ENCODE assay signal across 22 cellular contexts in genomic region chr7:134351424-134351823, GRCh38. TPM values are rescaled to one million over a fixed set of nuclear protein-coding genes. Genes with fewer than 3 reads are reported as not detected.
DNase-seq lines count a peak whose midpoint lies in the region; ATAC-seq, FAIRE-seq and TF ChIP-seq lines count a peak whose summit lies in the region.
"Had no signal": no experiment of that assay in that cellular context is flagged by ENCODE, and none has a peak within 500 bp of the region (broad histone marks: within the 10 kb centered on the region; RNA-seq: fewer than 3 reads in every experiment).

No MANE protein-coding gene starts in this region.

- H3K27me3 ChIP-seq in aorta (ENCODE audit: control insufficient read depth in 1 of 2, insufficient read depth in 2 of 2, low read length in 1 of 2) = peaks cover 0 to 2% of the 10 kb centered on the region in 2 donors
- H3K27me3 ChIP-seq: left lung had no signal

- peaks cover 9% of the 10 kb centered on the region for H3K4me1 Mint-ChIP-seq in nephron
- H3K4me1 Mint-ChIP-seq: activated T-helper 17 cell treated with anti-CD3 and anti-CD28 coated beads, Interleukin-2, amount 50 U/mL, for 72 hours; neural crest cell had no signal

- peaks cover 2% of the 10 kb centered on the region for H3K9me3 ChIP-seq in aorta (ENCODE audit: control insufficient read depth, low read length)
- H3K9me3 ChIP-seq: left lung, prostate gland, thoracic aorta had no signal

- no peak overlapping the region for H3K4me3 ChIP-seq in aorta (ENCODE audit: low read length in 2 of 2)
- H3K4me3 ChIP-seq: left lung, prostate gland, thoracic aorta had no signal

- DNase-seq in Daoy (ENCODE audit: low read depth) (peak; percentile 70), RCC 7860 (ENCODE audit: low spot score) (peak; percentile 43), glomerular visceral epithelial cell (ENCODE audit: extremely low spot score) (peak; percentile 42), NCI-H2081 treated with DMSO at 0.1 percent for 48 hours (lab: John Stamatoyannopoulos, UW) (no peak), aorta (no peak), LoVo (ENCODE audit: low spot score) (no peak)
- DNase-seq: activated CD4-positive, alpha-beta T cell treated with anti-CD3 and anti-CD28 coated beads for 4 hours; CD4-positive, alpha-beta T cell; cortex of kidney; IMR-90; left lung; NCI-H1436; NCI-H69; Right ventricle myocardium superior had no signal

- no peak overlapping the region for H3K4me3 Mint-ChIP-seq in nephron
- H3K4me3 Mint-ChIP-seq: activated T-helper 17 cell treated with anti-CD3 and anti-CD28 coated beads, Interleukin-2, amount 50 U/mL, for 72 hours; CD4-positive, alpha-beta T cell; neural crest cell had no signal

- intact Hi-C loops in aorta (cut with DNase I) = no loop called here

- FAIRE-seq in RCC 7860 (lab: Jason Lieb, UNC) = no peak
- FAIRE-seq: bronchial epithelial cell, GM18507, TTC549 had no signal

- 29 to 39% methylated on average over 7 of the region's 7 CpGs for WGBS in aorta, 2 donors

- no peaks in the 10 kb centered on the region for H3K36me3 ChIP-seq in aorta (ENCODE audit: control insufficient read depth in 1 of 2, insufficient read depth in 2 of 2, low read length in 1 of 2)
- H3K36me3 ChIP-seq: left lung, prostate gland, thoracic aorta had no signal

- no peaks in the 10 kb centered on the region for H3K4me1 ChIP-seq in aorta (ENCODE audit: control insufficient read depth in 1 of 2, insufficient read depth in 2 of 2, low read length in 2 of 2)
- H3K4me1 ChIP-seq: prostate gland had no signal

- H3K27ac ChIP-seq in aorta (ENCODE audit: low read depth in 1 of 2, low read length in 2 of 2) = no peak overlapping the region
- H3K27ac ChIP-seq: left lung, prostate gland, thoracic aorta had no signal

- no peaks in the 10 kb centered on the region for H3K36me3 Mint-ChIP-seq in nephron (ENCODE audit: low read depth)

- H3K27ac Mint-ChIP-seq in nephron = peak overlapping the region in 2 of 3 experiments; percentile 31 to 37
- H3K27ac Mint-ChIP-seq: activated T-helper 17 cell treated with anti-CD3 and anti-CD28 coated beads, Interleukin-2, amount 50 U/mL, for 72 hours; CD4-positive, alpha-beta T cell had no signal

- no peak for ATAC-seq in aorta (ENCODE audit: low FRiP score)
- ATAC-seq: left lung had no signal

- no peaks in the 10 kb centered on the region for H3K9me3 Mint-ChIP-seq in nephron
- H3K9me3 Mint-ChIP-seq: activated T-helper 17 cell treated with anti-CD3 and anti-CD28 coated beads, Interleukin-2, amount 50 U/mL, for 72 hours; CD4-positive, alpha-beta T cell had no signal

- TF ChIP-seq CTCF in nephron (IDR thresholded peaks at IDR 0.05; ENCODE audit: unreplicated experiment in 3 of 3) = no peak

- peaks cover 16% of the 10 kb centered on the region for H3K27me3 Mint-ChIP-seq in nephron (ENCODE audit: low read depth)

RNA-seq across cellular contexts. Expression of gene SLC35B4, which starts 34.7 kb away (rescaled TPM):
- 22.9 and 26.7 TPM in 2 replicates for total RNA-seq in Daoy (2014; rRNA removed; shearing (Covaris generic))
- total RNA-seq in aorta = 10 to 100 TPM; 16.0 to 17.9 TPM
- 1 to 10 TPM; 2.1 to 3.8 TPM for polyA plus RNA-seq in aorta

Comparison
In these comparisons a context has a peak if more than half of its experiments do, and no peak if none do; other contexts are left out.
1. DNase-seq: peak in Daoy (single experiment), RCC 7860 (single experiment) and glomerular visceral epithelial cell (single experiment); none in NCI-H2081 treated with DMSO at 0.1 percent for 48 hours (single experiment), aorta (0 of 2) and LoVo (single experiment).